Comparison of ENCODE assay signal across 8 cellular contexts in the genomic region with DNA sequence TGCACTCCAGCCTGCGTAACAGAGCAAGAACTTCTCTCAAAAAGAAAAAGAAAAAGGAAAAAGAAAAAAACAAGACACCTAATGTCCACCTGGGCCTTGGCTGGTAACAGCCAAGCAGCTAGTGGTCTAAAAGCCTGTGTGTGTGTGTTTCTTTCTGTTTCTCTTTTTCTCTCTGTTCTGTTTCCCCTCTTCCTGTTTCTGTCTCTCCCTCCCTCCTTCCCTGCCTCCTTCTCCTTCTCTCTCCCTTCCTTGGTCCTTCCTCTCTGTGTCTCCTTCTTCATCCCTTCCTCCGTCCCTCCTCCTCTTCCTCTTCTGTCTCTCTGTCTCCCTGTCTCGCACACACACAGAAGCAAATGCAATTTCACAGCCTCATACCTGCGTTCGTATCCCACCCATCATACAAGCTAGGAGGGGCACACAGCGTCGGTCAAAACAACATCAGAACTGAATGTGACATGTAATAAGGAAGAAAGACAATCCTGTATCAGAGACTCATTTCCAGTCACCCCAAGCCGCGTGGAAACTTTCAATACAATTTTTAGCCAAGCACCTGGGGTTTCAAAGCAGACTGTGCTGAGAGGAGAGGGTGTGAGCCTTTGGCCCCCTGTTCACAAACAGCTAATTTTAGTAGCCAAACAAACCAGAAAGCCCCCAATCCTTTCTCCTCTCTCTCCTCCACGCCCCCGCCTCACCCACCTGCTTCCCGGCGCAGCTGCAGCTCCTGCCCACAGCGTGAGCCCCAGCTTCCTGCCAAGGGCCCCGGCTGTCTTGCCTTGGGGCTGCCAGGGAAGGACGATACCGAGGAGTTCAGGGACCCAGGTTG. TPM values are rescaled to one million over a fixed set of nuclear protein-coding genes. Genes with fewer than 3 reads are reported as not detected.
A peak's percentile ranks its signal among the peaks of the same experiment; 100 is the strongest.
DNase-seq lines count a peak whose midpoint lies in the region; ATAC-seq and TF ChIP-seq lines count a peak whose summit lies in the region.

No MANE protein-coding gene starts in this region.

- H3K27ac ChIP-seq in right atrium auricular region: no peak overlapping the region

- H3K36me3 Mint-ChIP-seq in activated naive CD4-positive, alpha-beta T cell treated with anti-CD3 and anti-CD28 coated beads, Interleukin-2, amount 50 U/mL, for 72 hours: no peaks in the 10 kb centered on the region

- no peak for TF ChIP-seq CTCF in right atrium auricular region (IDR thresholded peaks at IDR 0.05)

- no peaks in the 10 kb centered on the region for H3K4me1 ChIP-seq in right atrium auricular region

- H3K27ac Mint-ChIP-seq in activated naive CD4-positive, alpha-beta T cell treated with anti-CD3 and anti-CD28 coated beads, Interleukin-2, amount 50 U/mL, for 72 hours: peak overlapping the region; percentile 95 to 99

- H3K4me3 ChIP-seq in H7 (ENCODE audit: insufficient read depth, low read depth, low read length) (no peak overlapping the region), right atrium auricular region (no peak overlapping the region)

- no peaks in the 10 kb centered on the region for H3K27me3 ChIP-seq in H7 (ENCODE audit: control insufficient read depth, insufficient read depth, low read length)
- H3K27me3 ChIP-seq in right atrium auricular region: no peaks in the 10 kb centered on the region

- H3K36me3 ChIP-seq in H7 (replicated peaks; ENCODE audit: control insufficient read depth, insufficient read depth, low read length) (no peaks in the 10 kb centered on the region), right atrium auricular region (no peaks in the 10 kb centered on the region)

- DNase-seq in H7: peak; percentile 72
- peak; percentile 68 for DNase-seq in NCI-H69 (lab: John Stamatoyannopoulos, UW)
- DNase-seq in activated naive CD4-positive, alpha-beta T cell treated with anti-CD3 and anti-CD28 coated beads, Interleukin-2, amount 50 U/mL, for 72 hours (ENCODE audit: low spot score in 2 of 2): peak; percentile 66 to 74
- peak in 4 of 6 experiments; percentile 7 to 32 (median 24) for DNase-seq in stimulated activated naive CD4-positive, alpha-beta T cell (lab: John Stamatoyannopoulos, UW)
- no peak for DNase-seq in right atrium auricular region (ENCODE audit: low spot score)
- no peak for DNase-seq in NCI-H524 (lab: John Stamatoyannopoulos, UW)
- DNase-seq in SW480 (ENCODE audit: low spot score): no peak

- no peaks in the 10 kb centered on the region for H3K9me3 ChIP-seq in right atrium auricular region

- H3K9me3 Mint-ChIP-seq in activated naive CD4-positive, alpha-beta T cell treated with anti-CD3 and anti-CD28 coated beads, Interleukin-2, amount 50 U/mL, for 72 hours: no peaks in the 10 kb centered on the region

- peak; percentile 69 for ATAC-seq in GM18502 (IDR thresholded peaks at IDR 0.05; ENCODE audit: poor library complexity, unreplicated experiment)
- ATAC-seq in activated naive CD4-positive, alpha-beta T cell treated with anti-CD3 and anti-CD28 coated beads, Interleukin-2, amount 50 U/mL, for 72 hours: peak; percentile 81 to 86

RNA-seq across cellular contexts. Expression of gene GNA12, which starts 50.2 kb away (rescaled TPM):
- total RNA-seq in H7 (2014; rRNA removed; shearing (Covaris generic)): 23.3 and 44.4 TPM in 2 replicates
- 10 to 100 TPM; 16.7 to 19.8 TPM for total RNA-seq in activated naive CD4-positive, alpha-beta T cell treated with anti-CD3 and anti-CD28 coated beads, Interleukin-2, amount 50 U/mL, for 72 hours
- total RNA-seq in right atrium auricular region: 10 to 100 TPM; 26.3 to 38.8 TPM

Comparison
In these comparisons a context has a peak if more than half of its experiments do, and no peak if none do; other contexts are left out.
1. DNase-seq: peak in H7 (single experiment), NCI-H69 (single experiment), activated naive CD4-positive, alpha-beta T cell treated with anti-CD3 and anti-CD28 coated beads, Interleukin-2, amount 50 U/mL, for 72 hours (2 of 2) and stimulated activated naive CD4-positive, alpha-beta T cell (4 of 6); none in right atrium auricular region (single experiment), NCI-H524 (0 of 2) and SW480 (single experiment).